Comparison of ENCODE assay signal across 13 cellular contexts in genomic region chr12:26721800-26722199, GRCh38.
A peak's percentile ranks its signal among the peaks of the same experiment; 100 is the strongest.
DNase-seq lines count a peak whose midpoint lies in the region; ATAC-seq and TF ChIP-seq lines count a peak whose summit lies in the region.
"Had no signal": no experiment of that assay in that cellular context is flagged by ENCODE, and none has a peak within 500 bp of the region (broad histone marks: within the 10 kb centered on the region; RNA-seq: fewer than 3 reads in every experiment).

No MANE protein-coding gene starts in this region.

- TF ChIP-seq POLR2A in gastrocnemius medialis (IDR thresholded peaks at IDR 0.05): no peak
- TF ChIP-seq POLR2A in GM18505 (IDR thresholded peaks at IDR 0.05; ENCODE audit: borderline replicate concordance, extremely low read depth, insufficient read depth, insufficient read length): no peak

- ATAC-seq in gastrocnemius medialis (no peak), GM18505 (IDR thresholded peaks at IDR 0.05; ENCODE audit: unreplicated experiment) (no peak), GM19351 (IDR thresholded peaks at IDR 0.05; ENCODE audit: unreplicated experiment) (no peak)
- ATAC-seq: natural killer cell had no signal

- H3K9me3 ChIP-seq in BE2C: no peaks in the 10 kb centered on the region
- no peaks in the 10 kb centered on the region for H3K9me3 ChIP-seq in gastrocnemius medialis

- DNase-seq in BE2C (peak; percentile 62), EH (ENCODE audit: low read depth) (peak; percentile 49), NCI-H510A (lab: John Stamatoyannopoulos, UW) (peak; percentile 67), dermis blood vessel endothelial cell (peak; percentile 92), gastrocnemius medialis (no peak), medulla oblongata (ENCODE audit: extremely low spot score) (no peak)
- DNase-seq: activated CD4-positive, alpha-beta T cell treated with anti-CD3 and anti-CD28 coated beads, Interleukin-2, amount 50 U/mL, for 48 hours; AML-193; aorta; MM.1S; natural killer cell had no signal

- H3K27me3 ChIP-seq in BE2C (no peaks in the 10 kb centered on the region; the same call in 1 of the 2 replicates), gastrocnemius medialis (no peaks in the 10 kb centered on the region)

- no peak overlapping the region for H3K4me3 ChIP-seq in BE2C (ENCODE audit: low read depth, low read length)
- H3K4me3 ChIP-seq in gastrocnemius medialis: no peak overlapping the region

- intact Hi-C loops in gastrocnemius medialis (cut with DNase I; ENCODE audit: low total_unique reads): no loop called here

- H3K4me1 ChIP-seq in BE2C: peaks cover 6% of the 10 kb centered on the region
- H3K4me1 ChIP-seq in gastrocnemius medialis: peaks cover 5 to 9% of the 10 kb centered on the region in 2 donors

- H3K27ac ChIP-seq in gastrocnemius medialis: no peak overlapping the region

- in situ Hi-C loops in gastrocnemius medialis (cut with MboI; ENCODE audit: low sequenced_read_pairs in 4 of 4): no loop called here

- no peaks in the 10 kb centered on the region for H3K36me3 ChIP-seq in BE2C
- no peaks in the 10 kb centered on the region for H3K36me3 ChIP-seq in gastrocnemius medialis

- TF ChIP-seq CTCF in BE2C (IDR thresholded peaks at IDR 0.05; ENCODE audit: low read depth, low read length): no peak
- no peak for TF ChIP-seq CTCF in gastrocnemius medialis (IDR thresholded peaks at IDR 0.05 in 4 of 5, conservative IDR thresholded peaks at IDR 0.05 in 1 of 5)

Comparison
In these comparisons a context has a peak if more than half of its experiments do, and no peak if none do; other contexts are left out.
1. DNase-seq: peak in BE2C (single experiment), EH (single experiment), NCI-H510A (single experiment) and dermis blood vessel endothelial cell (single experiment); none in gastrocnemius medialis (0 of 2) and medulla oblongata (single experiment).